In the genomic region with DNA sequence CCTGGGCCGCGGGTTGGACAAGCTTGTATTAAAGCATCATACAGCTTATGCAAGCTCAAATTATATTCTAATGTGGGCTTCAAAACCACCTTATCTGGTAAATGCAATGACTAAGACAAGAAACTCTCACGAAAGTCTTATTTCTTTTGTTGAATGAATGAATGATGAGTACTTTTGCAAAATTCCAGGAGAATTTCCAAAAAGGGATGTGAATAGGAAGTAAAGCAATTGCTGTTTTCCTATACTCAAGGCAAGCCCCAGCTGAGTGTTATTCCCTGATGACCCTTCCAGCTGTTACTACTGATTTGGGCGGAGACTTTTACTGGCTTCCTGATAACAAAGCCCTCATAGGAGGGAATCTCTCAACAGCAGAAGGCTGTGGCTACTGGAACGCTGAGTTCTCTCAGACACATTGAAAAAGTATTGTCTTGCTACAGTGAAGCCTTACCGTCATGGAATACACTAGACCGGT, we compare ENCODE assay signal across 15 cellular contexts.
DNase-seq lines count a peak whose midpoint lies in the region; ATAC-seq, FAIRE-seq and TF ChIP-seq lines count a peak whose summit lies in the region.
"Had no signal": no experiment of that assay in that cellular context is flagged by ENCODE, and none has a peak within 500 bp of the region (broad histone marks: within the 10 kb centered on the region; RNA-seq: fewer than 3 reads in every experiment).

No MANE protein-coding gene starts in this region.

- no peaks in the 10 kb centered on the region for H3K36me3 Mint-ChIP-seq in activated T-cell treated with anti-CD3 and anti-CD28 coated beads, Interleukin-2, amount 50 U/mL, for 24 hours (ENCODE audit: low read depth)
- H3K36me3 Mint-ChIP-seq: activated CD8-positive, alpha-beta memory T cell treated with anti-CD3 and anti-CD28 coated beads, Interleukin-2, amount 10 ng/mL, durations not matched to agents 7 days and 5 days; natural killer cell treated with Interleukin-12 subunit alpha and Interleukin-12 subunit beta and Interleukin-15 and Interleukin-18, amount 100 ng/mL, for 72 hours had no signal

- H3K79me2 ChIP-seq in KMS-11 (ENCODE audit: insufficient read depth, low read depth) (no peaks in the 10 kb centered on the region), mesendoderm (ENCODE audit: control insufficient read depth, insufficient read depth, low read length) (no peaks in the 10 kb centered on the region)

- peaks cover 6% of the 10 kb centered on the region for H3K4me1 Mint-ChIP-seq in activated T-cell treated with anti-CD3 and anti-CD28 coated beads, Interleukin-2, amount 50 U/mL, for 24 hours (ENCODE audit: low read depth)
- H3K4me1 Mint-ChIP-seq: activated B cell treated with CpG ODN at 0.5 μM for 24 hours had no signal

- TF ChIP-seq CTCF in KMS-11 (conservative IDR thresholded peaks at IDR 0.05; ENCODE audit: low read depth, low read length) (no peak), fibroblast of mammary gland (conservative IDR thresholded peaks at IDR 0.05; ENCODE audit: control insufficient read depth, insufficient read depth, low read depth, low read length) (no peak)

- H3K27me3 ChIP-seq in KMS-11 (ENCODE audit: insufficient read depth, low read depth) (no peaks in the 10 kb centered on the region), mesendoderm (ENCODE audit: insufficient read depth, low read length, poor library complexity) (no peaks in the 10 kb centered on the region), small intestine (ENCODE audit: control insufficient read depth in 2 of 2, insufficient read depth in 2 of 2, low read length in 2 of 2) (no peaks in the 10 kb centered on the region)
- H3K27me3 ChIP-seq: dorsolateral prefrontal cortex had no signal

- H3K4me3 Mint-ChIP-seq in activated T-cell treated with anti-CD3 and anti-CD28 coated beads, Interleukin-2, amount 50 U/mL, for 24 hours: no peak overlapping the region
- H3K4me3 Mint-ChIP-seq: activated B cell treated with CpG ODN at 0.5 μM for 24 hours; activated CD8-positive, alpha-beta memory T cell treated with anti-CD3 and anti-CD28 coated beads, Interleukin-2, amount 10 ng/mL, durations not matched to agents 7 days and 5 days; HFFc6; natural killer cell treated with Interleukin-12 subunit alpha and Interleukin-12 subunit beta and Interleukin-15 and Interleukin-18, amount 100 ng/mL, for 72 hours had no signal

- no peaks in the 10 kb centered on the region for H3K9me3 ChIP-seq in small intestine (ENCODE audit: control insufficient read depth, low read depth)
- H3K9me3 ChIP-seq: psoas muscle had no signal

- no peak overlapping the region for H3K18ac ChIP-seq in mesendoderm (ENCODE audit: low read length)

- no peak overlapping the region for H2BK5ac ChIP-seq in mesendoderm (ENCODE audit: low read length)

- H3K9ac ChIP-seq in KMS-11: no peak overlapping the region
- no peak overlapping the region for H3K9ac ChIP-seq in mesendoderm (ENCODE audit: low read length)

- FAIRE-seq in small intestine (lab: Jason Lieb, UNC): no peak

- no peak overlapping the region for H2AK5ac ChIP-seq in mesendoderm (ENCODE audit: low read length)

- no peak overlapping the region for H3K56ac ChIP-seq in mesendoderm (ENCODE audit: low read length)

- H3K27me3 Mint-ChIP-seq in activated T-cell treated with anti-CD3 and anti-CD28 coated beads, Interleukin-2, amount 50 U/mL, for 24 hours: peaks cover 10% of the 10 kb centered on the region

- no peaks in the 10 kb centered on the region for H3K79me1 ChIP-seq in mesendoderm (ENCODE audit: low read length)

- no peak overlapping the region for H4K5ac ChIP-seq in mesendoderm (ENCODE audit: low read length)

- H3K27ac Mint-ChIP-seq in activated T-cell treated with anti-CD3 and anti-CD28 coated beads, Interleukin-2, amount 50 U/mL, for 24 hours: no peak overlapping the region
- H3K27ac Mint-ChIP-seq: activated B cell treated with CpG ODN at 0.5 μM for 24 hours; activated CD8-positive, alpha-beta memory T cell treated with anti-CD3 and anti-CD28 coated beads, Interleukin-2, amount 10 ng/mL, durations not matched to agents 7 days and 5 days; HFFc6; natural killer cell treated with Interleukin-12 subunit alpha and Interleukin-12 subunit beta and Interleukin-15 and Interleukin-18, amount 100 ng/mL, for 72 hours had no signal

- peak overlapping the region; percentile 0; the same call in 1 of the 2 replicates for H2AFZ ChIP-seq in KMS-11 (ENCODE audit: low read depth)

- H2BK15ac ChIP-seq in mesendoderm (replicated peaks; ENCODE audit: low read depth): no peak overlapping the region

- H2BK120ac ChIP-seq in mesendoderm (ENCODE audit: low read depth, low read length): no peak overlapping the region

- H3K36me3 ChIP-seq in KMS-11 (ENCODE audit: insufficient read depth): no peaks in the 10 kb centered on the region
- no peaks in the 10 kb centered on the region for H3K36me3 ChIP-seq in mesendoderm (ENCODE audit: control insufficient read depth, insufficient read depth, low read length)
- H3K36me3 ChIP-seq in small intestine (ENCODE audit: control insufficient read depth in 2 of 2, insufficient read depth in 2 of 2, low read length in 2 of 2): no peaks in the 10 kb centered on the region

- no peak overlapping the region for H3K4me2 ChIP-seq in KMS-11
- no peak overlapping the region for H3K4me2 ChIP-seq in mesendoderm (ENCODE audit: low read length)

- no peak overlapping the region for H3K4ac ChIP-seq in mesendoderm (ENCODE audit: low read depth, low read length)

- H3K9me3 Mint-ChIP-seq in activated T-cell treated with anti-CD3 and anti-CD28 coated beads, Interleukin-2, amount 50 U/mL, for 24 hours: no peaks in the 10 kb centered on the region
- H3K9me3 Mint-ChIP-seq: activated B cell treated with CpG ODN at 0.5 μM for 24 hours; HFFc6; natural killer cell treated with Interleukin-12 subunit alpha and Interleukin-12 subunit beta and Interleukin-15 and Interleukin-18, amount 100 ng/mL, for 72 hours had no signal

- no peaks in the 10 kb centered on the region for H4K20me1 ChIP-seq in KMS-11 (ENCODE audit: insufficient read depth)

- no peak overlapping the region for H4K8ac ChIP-seq in mesendoderm (ENCODE audit: low read depth, low read length)

- H3K4me3 ChIP-seq in KMS-11 (IDR thresholded peaks at IDR 0.05; ENCODE audit: insufficient read depth, low read depth, low read length) (no peak overlapping the region), fibroblast of mammary gland (ENCODE audit: control insufficient read depth, low read depth, low read length) (no peak overlapping the region), mesendoderm (ENCODE audit: low read length) (no peak overlapping the region), small intestine (ENCODE audit: low read depth in 1 of 2, low read length in 2 of 2) (no peak overlapping the region)
- H3K4me3 ChIP-seq: dorsolateral prefrontal cortex, psoas muscle had no signal

- H3K27ac ChIP-seq in KMS-11: no peak overlapping the region
- H3K27ac ChIP-seq in mesendoderm (ENCODE audit: low read depth, low read length): no peak overlapping the region
- no peak overlapping the region for H3K27ac ChIP-seq in small intestine (ENCODE audit: low read depth in 1 of 2, low read length in 1 of 2)
- H3K27ac ChIP-seq: psoas muscle had no signal

- ATAC-seq in activated CD4-positive, CD25-positive, alpha-beta regulatory T cell treated with anti-CD3 and anti-CD28 coated beads, Interleukin-2, amount 50 U/mL, for 24 hours: no peak

- H3K23ac ChIP-seq in mesendoderm (ENCODE audit: low read length): no peak overlapping the region

- WGBS in mesendoderm (ENCODE audit: extremely low coverage, insufficient coverage, low lambda C conversion rate): no CpG with 5 or more reads among the region's 7 CpGs
- 44 to 60% (median 55%) methylated on average over 7 of the region's 7 CpGs for WGBS in small intestine, 3 donors

- DNase-seq in OCI-M1 (lab: John Stamatoyannopoulos, UW): peak; percentile 86
- DNase-seq in fibroblast of mammary gland (ENCODE audit: low read depth): peak; percentile 1
- peak; percentile 52 for DNase-seq in mesendoderm
- DNase-seq in small intestine: no peak
- no peak for DNase-seq in activated T-cell treated with anti-CD3 and anti-CD28 coated beads, Interleukin-2, amount 50 U/mL, for 24 hours
- no peak for DNase-seq in 8988T
- DNase-seq: activated B cell treated with CpG ODN at 0.5 μM for 24 hours, activated gamma-delta T cell, psoas muscle had no signal

- peaks cover 8% of the 10 kb centered on the region for H3K4me1 ChIP-seq in KMS-11 (ENCODE audit: low read depth, poor library complexity, severe bottlenecking)
- no peaks in the 10 kb centered on the region for H3K4me1 ChIP-seq in mesendoderm (ENCODE audit: control insufficient read depth, low read depth, low read length)
- H3K4me1 ChIP-seq in small intestine (ENCODE audit: control insufficient read depth in 2 of 2, insufficient read depth in 1 of 2, low read depth in 1 of 2, low read length in 1 of 2): no peaks in the 10 kb centered on the region
- H3K4me1 ChIP-seq: psoas muscle had no signal

Comparison
In these comparisons a context has a peak if more than half of its experiments do, and no peak if none do; other contexts are left out.
1. DNase-seq: peak in OCI-M1 (single experiment), fibroblast of mammary gland (single experiment) and mesendoderm (single experiment); none in small intestine (single experiment), activated T-cell treated with anti-CD3 and anti-CD28 coated beads, Interleukin-2, amount 50 U/mL, for 24 hours (single experiment) and 8988T (single experiment).